In genomic region chr2:52629944-52630343, GRCh38 we compare ENCODE assay signal across 33 cellular contexts.
"Had no signal": no experiment of that assay in that cellular context is flagged by ENCODE, and none has a peak within 500 bp of the region (broad histone marks: within the 10 kb centered on the region; RNA-seq: fewer than 3 reads in every experiment).

No MANE protein-coding gene starts in this region.

- H3K27me3 ChIP-seq: ascending aorta, cardiac muscle cell had no signal

- ATAC-seq: activated CD4-positive, alpha-beta T cell treated with anti-CD3 and anti-CD28 coated beads for 36 hours; activated CD8-positive, alpha-beta memory T cell treated with anti-CD3 and anti-CD28 coated beads, Interleukin-2, amount 10 ng/mL, durations not matched to agents 7 days and 5 days; activated CD8-positive, alpha-beta T cell treated with anti-CD3 and anti-CD28 coated beads, Interleukin-2, amount 10 ng/mL, durations not matched to agents 7 days and 5 days; activated naive CD8-positive, alpha-beta T cell treated with anti-CD3 and anti-CD28 coated beads, Interleukin-2, amount 50 U/mL, for 24 hours had no signal

- H3K4me1 Mint-ChIP-seq: activated B cell treated with CpG ODN at 0.5 μM for 24 hours; activated CD4-positive, alpha-beta memory T cell treated with anti-CD3 and anti-CD28 coated beads, Interleukin-2, amount 10 ng/mL, durations not matched to agents 7 days and 5 days; activated CD4-positive, alpha-beta T cell treated with anti-CD3 and anti-CD28 coated beads for 36 hours; activated CD4-positive, alpha-beta T cell treated with anti-CD3 and anti-CD28 coated beads, Interleukin-2, amount 10 ng/mL, durations not matched to agents 7 days and 5 days; activated CD8-positive, alpha-beta memory T cell treated with anti-CD3 and anti-CD28 coated beads, Interleukin-2, amount 10 ng/mL, durations not matched to agents 7 days and 5 days; activated naive CD4-positive, alpha-beta T cell treated with anti-CD3 and anti-CD28 coated beads, Interleukin-2, amount 10 ng/mL, durations not matched to agents 7 days and 5 days; activated naive CD4-positive, alpha-beta T cell treated with anti-CD3 and anti-CD28 coated beads, Interleukin-2, amount 50 U/mL, for 24 hours; activated naive CD8-positive, alpha-beta T cell treated with anti-CD3 and anti-CD28 coated beads, Interleukin-2, amount 10 ng/mL, durations not matched to agents 7 days and 5 days; activated naive CD8-positive, alpha-beta T cell treated with anti-CD3 and anti-CD28 coated beads, Interleukin-2, amount 50 U/mL, for 24 hours; brain had no signal

- H3K4me3 ChIP-seq: ascending aorta, cardiac muscle cell had no signal

- DNase-seq: activated B cell treated with CpG ODN at 0.5 μM for 24 hours; activated CD4-positive, alpha-beta memory T cell treated with anti-CD3 and anti-CD28 coated beads, Interleukin-2, amount 10 ng/mL, durations not matched to agents 7 days and 5 days; activated CD4-positive, alpha-beta T cell treated with anti-CD3 and anti-CD28 coated beads for 1 hour; activated CD4-positive, alpha-beta T cell treated with anti-CD3 and anti-CD28 coated beads for 36 hours; activated CD4-positive, alpha-beta T cell treated with anti-CD3 and anti-CD28 coated beads for 48 hours; activated CD4-positive, alpha-beta T cell treated with anti-CD3 and anti-CD28 coated beads, Interleukin-2, amount 10 ng/mL, durations not matched to agents 7 days and 5 days; activated CD4-positive, alpha-beta T cell treated with anti-CD3 and anti-CD28 coated beads, Interleukin-2, amount 50 U/mL, for 48 hours; activated CD8-positive, alpha-beta memory T cell treated with anti-CD3 and anti-CD28 coated beads for 24 hours; activated CD8-positive, alpha-beta memory T cell treated with anti-CD3 and anti-CD28 coated beads, Interleukin-2, amount 10 ng/mL, durations not matched to agents 7 days and 5 days; activated CD8-positive, alpha-beta memory T cell treated with anti-CD3 and anti-CD28 coated beads, Interleukin-2, amount 50 U/mL, for 48 hours; activated CD8-positive, alpha-beta T cell treated with anti-CD3 and anti-CD28 coated beads, Interleukin-2, amount 10 ng/mL, durations not matched to agents 7 days and 5 days; activated effector memory CD4-positive, alpha-beta T cell treated with Interleukin-2 at 50 U/mL for 16 hours; activated gamma-delta T cell; activated naive CD4-positive, alpha-beta T cell treated with anti-CD3 and anti-CD28 coated beads, Interleukin-2, amount 10 ng/mL, durations not matched to agents 7 days and 5 days; activated naive CD4-positive, alpha-beta T cell treated with Interleukin-2 at 50 U/mL for 16 hours; activated naive CD8-positive, alpha-beta T cell treated with anti-CD3 and anti-CD28 coated beads, Interleukin-2, amount 10 ng/mL, durations not matched to agents 7 days and 5 days; activated naive CD8-positive, alpha-beta T cell treated with anti-CD3 and anti-CD28 coated beads, Interleukin-2, amount 50 U/mL, for 24 hours; activated T-cell treated with anti-CD3 and anti-CD28 coated beads, Interleukin-2, amount 50 U/mL, for 24 hours; activated T-cell treated with anti-CD3 and anti-CD28 coated beads, Interleukin-2, amount 50 U/mL, for 48 hours; amygdala; SW 1271; T-helper 1 cell; T-helper 2 cell; T-helper 9 cell had no signal

- H3K4me1 ChIP-seq: ascending aorta had no signal

- H3K4me3 Mint-ChIP-seq: activated B cell treated with CpG ODN at 0.5 μM for 24 hours; activated CD4-positive, alpha-beta memory T cell treated with anti-CD3 and anti-CD28 coated beads, Interleukin-2, amount 10 ng/mL, durations not matched to agents 7 days and 5 days; activated CD4-positive, alpha-beta T cell treated with anti-CD3 and anti-CD28 coated beads for 36 hours; activated CD4-positive, alpha-beta T cell treated with anti-CD3 and anti-CD28 coated beads, Interleukin-2, amount 10 ng/mL, durations not matched to agents 7 days and 5 days; activated CD8-positive, alpha-beta memory T cell treated with anti-CD3 and anti-CD28 coated beads, Interleukin-2, amount 10 ng/mL, durations not matched to agents 7 days and 5 days; activated CD8-positive, alpha-beta T cell treated with anti-CD3 and anti-CD28 coated beads, Interleukin-2, amount 10 ng/mL, durations not matched to agents 7 days and 5 days; activated naive CD4-positive, alpha-beta T cell treated with anti-CD3 and anti-CD28 coated beads, Interleukin-2, amount 10 ng/mL, durations not matched to agents 7 days and 5 days; activated naive CD4-positive, alpha-beta T cell treated with anti-CD3 and anti-CD28 coated beads, Interleukin-2, amount 50 U/mL, for 24 hours; activated naive CD8-positive, alpha-beta T cell; activated naive CD8-positive, alpha-beta T cell treated with anti-CD3 and anti-CD28 coated beads, Interleukin-2, amount 10 ng/mL, durations not matched to agents 7 days and 5 days; activated naive CD8-positive, alpha-beta T cell treated with anti-CD3 and anti-CD28 coated beads, Interleukin-2, amount 50 U/mL, for 24 hours; activated T-cell treated with anti-CD3 and anti-CD28 coated beads, Interleukin-2, amount 50 U/mL, for 24 hours; brain; T-helper 1 cell treated with Interleukin-12 subunit alpha and Interleukin-12 subunit beta and Interleukin-4 antibody, amounts not matched to agents 30 μg/mL and 1 μg/mL, for 36 hours; T-helper 2 cell treated with Interferon-gamma antibody and Interleukin-4, amounts not matched to agents 5 μg/mL and 100 μg/mL, for 36 hours had no signal

- H3K27me3 Mint-ChIP-seq: activated B cell treated with CpG ODN at 0.5 μM for 24 hours; activated CD4-positive, alpha-beta memory T cell treated with anti-CD3 and anti-CD28 coated beads, Interleukin-2, amount 10 ng/mL, durations not matched to agents 7 days and 5 days; activated CD4-positive, alpha-beta T cell treated with anti-CD3 and anti-CD28 coated beads for 36 hours; activated CD4-positive, alpha-beta T cell treated with anti-CD3 and anti-CD28 coated beads, Interleukin-2, amount 10 ng/mL, durations not matched to agents 7 days and 5 days; activated CD8-positive, alpha-beta memory T cell treated with anti-CD3 and anti-CD28 coated beads, Interleukin-2, amount 10 ng/mL, durations not matched to agents 7 days and 5 days; activated naive CD4-positive, alpha-beta T cell treated with anti-CD3 and anti-CD28 coated beads, Interleukin-2, amount 10 ng/mL, durations not matched to agents 7 days and 5 days; activated naive CD4-positive, alpha-beta T cell treated with anti-CD3 and anti-CD28 coated beads, Interleukin-2, amount 50 U/mL, for 24 hours; activated naive CD8-positive, alpha-beta T cell; activated naive CD8-positive, alpha-beta T cell treated with anti-CD3 and anti-CD28 coated beads, Interleukin-2, amount 10 ng/mL, durations not matched to agents 7 days and 5 days; activated naive CD8-positive, alpha-beta T cell treated with anti-CD3 and anti-CD28 coated beads, Interleukin-2, amount 50 U/mL, for 24 hours; activated T-cell treated with anti-CD3 and anti-CD28 coated beads, Interleukin-2, amount 50 U/mL, for 24 hours had no signal

- H3K27ac Mint-ChIP-seq: activated B cell treated with CpG ODN at 0.5 μM for 24 hours; activated CD4-positive, alpha-beta memory T cell treated with anti-CD3 and anti-CD28 coated beads, Interleukin-2, amount 10 ng/mL, durations not matched to agents 7 days and 5 days; activated CD4-positive, alpha-beta T cell treated with anti-CD3 and anti-CD28 coated beads for 36 hours; activated CD4-positive, alpha-beta T cell treated with anti-CD3 and anti-CD28 coated beads, Interleukin-2, amount 10 ng/mL, durations not matched to agents 7 days and 5 days; activated CD8-positive, alpha-beta memory T cell treated with anti-CD3 and anti-CD28 coated beads, Interleukin-2, amount 10 ng/mL, durations not matched to agents 7 days and 5 days; activated CD8-positive, alpha-beta T cell treated with anti-CD3 and anti-CD28 coated beads, Interleukin-2, amount 10 ng/mL, durations not matched to agents 7 days and 5 days; activated naive CD4-positive, alpha-beta T cell treated with anti-CD3 and anti-CD28 coated beads, Interleukin-2, amount 10 ng/mL, durations not matched to agents 7 days and 5 days; activated naive CD4-positive, alpha-beta T cell treated with anti-CD3 and anti-CD28 coated beads, Interleukin-2, amount 50 U/mL, for 24 hours; activated naive CD8-positive, alpha-beta T cell; activated naive CD8-positive, alpha-beta T cell treated with anti-CD3 and anti-CD28 coated beads, Interleukin-2, amount 10 ng/mL, durations not matched to agents 7 days and 5 days; activated naive CD8-positive, alpha-beta T cell treated with anti-CD3 and anti-CD28 coated beads, Interleukin-2, amount 50 U/mL, for 24 hours; activated T-cell treated with anti-CD3 and anti-CD28 coated beads, Interleukin-2, amount 50 U/mL, for 24 hours; activated T-helper 2 cell treated with anti-CD3 and anti-CD28 coated beads, Interferon-gamma antibody, Interleukin-2, Interleukin-4, amounts not matched to agents 10 μg/mL and 5 μg/mL and 100 μg/mL, durations not matched to agents 14 hours and 24 hours and 36 hours; brain; T-helper 1 cell treated with Interleukin-12 subunit alpha and Interleukin-12 subunit beta and Interleukin-4 antibody, amounts not matched to agents 30 μg/mL and 1 μg/mL, for 36 hours; T-helper 2 cell treated with Interferon-gamma antibody and Interleukin-4, amounts not matched to agents 5 μg/mL and 100 μg/mL, for 36 hours had no signal

- H3K36me3 ChIP-seq: ascending aorta, cardiac muscle cell had no signal

- H3K27ac ChIP-seq: ascending aorta, cardiac muscle cell, VCaP had no signal

- H3K36me3 Mint-ChIP-seq: activated naive CD4-positive, alpha-beta T cell treated with anti-CD3 and anti-CD28 coated beads, Interleukin-2, amount 10 ng/mL, durations not matched to agents 7 days and 5 days; activated naive CD4-positive, alpha-beta T cell treated with anti-CD3 and anti-CD28 coated beads, Interleukin-2, amount 50 U/mL, for 24 hours; activated naive CD8-positive, alpha-beta T cell; activated naive CD8-positive, alpha-beta T cell treated with anti-CD3 and anti-CD28 coated beads, Interleukin-2, amount 10 ng/mL, durations not matched to agents 7 days and 5 days; brain had no signal

- H3K9me3 Mint-ChIP-seq: activated naive CD4-positive, alpha-beta T cell treated with anti-CD3 and anti-CD28 coated beads, Interleukin-2, amount 50 U/mL, for 24 hours; activated naive CD8-positive, alpha-beta T cell treated with anti-CD3 and anti-CD28 coated beads, Interleukin-2, amount 50 U/mL, for 24 hours had no signal
